1 cellular context compared by ENCODE assay signal in the genomic region with DNA sequence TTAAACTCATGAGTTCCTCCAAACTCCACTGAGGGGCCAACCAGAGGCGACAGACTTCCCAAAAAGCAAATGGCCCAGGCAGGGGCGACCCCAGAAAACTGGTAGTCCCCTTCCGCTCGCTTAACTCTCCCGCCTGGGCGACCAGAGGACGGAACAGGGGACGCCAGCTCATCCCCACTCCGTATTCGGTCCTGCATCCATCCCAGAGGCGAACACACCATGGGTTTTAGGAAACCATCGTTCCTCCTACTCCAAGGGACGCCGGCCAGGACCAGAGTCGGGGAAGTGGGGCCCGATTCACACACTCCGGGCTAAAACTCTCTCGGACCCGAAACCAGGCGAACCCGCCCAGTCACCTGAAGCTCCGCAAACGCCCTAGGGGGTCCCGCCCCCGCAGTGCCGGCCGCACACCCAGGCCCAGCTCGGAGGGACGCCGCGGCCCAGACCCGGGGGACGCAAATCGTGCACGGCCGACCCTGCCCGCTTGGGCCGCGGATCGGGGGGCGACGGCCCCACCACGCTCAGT.
TF ChIP-seq lines count a peak whose summit lies in the region.

No MANE protein-coding gene starts in this region.

TF ChIP-seq in GM23338, 12 proteins besides CTCF, POLR2A, EP300 and RAD21 (continued from another document):
- TF ChIP-seq, protein P1, sequence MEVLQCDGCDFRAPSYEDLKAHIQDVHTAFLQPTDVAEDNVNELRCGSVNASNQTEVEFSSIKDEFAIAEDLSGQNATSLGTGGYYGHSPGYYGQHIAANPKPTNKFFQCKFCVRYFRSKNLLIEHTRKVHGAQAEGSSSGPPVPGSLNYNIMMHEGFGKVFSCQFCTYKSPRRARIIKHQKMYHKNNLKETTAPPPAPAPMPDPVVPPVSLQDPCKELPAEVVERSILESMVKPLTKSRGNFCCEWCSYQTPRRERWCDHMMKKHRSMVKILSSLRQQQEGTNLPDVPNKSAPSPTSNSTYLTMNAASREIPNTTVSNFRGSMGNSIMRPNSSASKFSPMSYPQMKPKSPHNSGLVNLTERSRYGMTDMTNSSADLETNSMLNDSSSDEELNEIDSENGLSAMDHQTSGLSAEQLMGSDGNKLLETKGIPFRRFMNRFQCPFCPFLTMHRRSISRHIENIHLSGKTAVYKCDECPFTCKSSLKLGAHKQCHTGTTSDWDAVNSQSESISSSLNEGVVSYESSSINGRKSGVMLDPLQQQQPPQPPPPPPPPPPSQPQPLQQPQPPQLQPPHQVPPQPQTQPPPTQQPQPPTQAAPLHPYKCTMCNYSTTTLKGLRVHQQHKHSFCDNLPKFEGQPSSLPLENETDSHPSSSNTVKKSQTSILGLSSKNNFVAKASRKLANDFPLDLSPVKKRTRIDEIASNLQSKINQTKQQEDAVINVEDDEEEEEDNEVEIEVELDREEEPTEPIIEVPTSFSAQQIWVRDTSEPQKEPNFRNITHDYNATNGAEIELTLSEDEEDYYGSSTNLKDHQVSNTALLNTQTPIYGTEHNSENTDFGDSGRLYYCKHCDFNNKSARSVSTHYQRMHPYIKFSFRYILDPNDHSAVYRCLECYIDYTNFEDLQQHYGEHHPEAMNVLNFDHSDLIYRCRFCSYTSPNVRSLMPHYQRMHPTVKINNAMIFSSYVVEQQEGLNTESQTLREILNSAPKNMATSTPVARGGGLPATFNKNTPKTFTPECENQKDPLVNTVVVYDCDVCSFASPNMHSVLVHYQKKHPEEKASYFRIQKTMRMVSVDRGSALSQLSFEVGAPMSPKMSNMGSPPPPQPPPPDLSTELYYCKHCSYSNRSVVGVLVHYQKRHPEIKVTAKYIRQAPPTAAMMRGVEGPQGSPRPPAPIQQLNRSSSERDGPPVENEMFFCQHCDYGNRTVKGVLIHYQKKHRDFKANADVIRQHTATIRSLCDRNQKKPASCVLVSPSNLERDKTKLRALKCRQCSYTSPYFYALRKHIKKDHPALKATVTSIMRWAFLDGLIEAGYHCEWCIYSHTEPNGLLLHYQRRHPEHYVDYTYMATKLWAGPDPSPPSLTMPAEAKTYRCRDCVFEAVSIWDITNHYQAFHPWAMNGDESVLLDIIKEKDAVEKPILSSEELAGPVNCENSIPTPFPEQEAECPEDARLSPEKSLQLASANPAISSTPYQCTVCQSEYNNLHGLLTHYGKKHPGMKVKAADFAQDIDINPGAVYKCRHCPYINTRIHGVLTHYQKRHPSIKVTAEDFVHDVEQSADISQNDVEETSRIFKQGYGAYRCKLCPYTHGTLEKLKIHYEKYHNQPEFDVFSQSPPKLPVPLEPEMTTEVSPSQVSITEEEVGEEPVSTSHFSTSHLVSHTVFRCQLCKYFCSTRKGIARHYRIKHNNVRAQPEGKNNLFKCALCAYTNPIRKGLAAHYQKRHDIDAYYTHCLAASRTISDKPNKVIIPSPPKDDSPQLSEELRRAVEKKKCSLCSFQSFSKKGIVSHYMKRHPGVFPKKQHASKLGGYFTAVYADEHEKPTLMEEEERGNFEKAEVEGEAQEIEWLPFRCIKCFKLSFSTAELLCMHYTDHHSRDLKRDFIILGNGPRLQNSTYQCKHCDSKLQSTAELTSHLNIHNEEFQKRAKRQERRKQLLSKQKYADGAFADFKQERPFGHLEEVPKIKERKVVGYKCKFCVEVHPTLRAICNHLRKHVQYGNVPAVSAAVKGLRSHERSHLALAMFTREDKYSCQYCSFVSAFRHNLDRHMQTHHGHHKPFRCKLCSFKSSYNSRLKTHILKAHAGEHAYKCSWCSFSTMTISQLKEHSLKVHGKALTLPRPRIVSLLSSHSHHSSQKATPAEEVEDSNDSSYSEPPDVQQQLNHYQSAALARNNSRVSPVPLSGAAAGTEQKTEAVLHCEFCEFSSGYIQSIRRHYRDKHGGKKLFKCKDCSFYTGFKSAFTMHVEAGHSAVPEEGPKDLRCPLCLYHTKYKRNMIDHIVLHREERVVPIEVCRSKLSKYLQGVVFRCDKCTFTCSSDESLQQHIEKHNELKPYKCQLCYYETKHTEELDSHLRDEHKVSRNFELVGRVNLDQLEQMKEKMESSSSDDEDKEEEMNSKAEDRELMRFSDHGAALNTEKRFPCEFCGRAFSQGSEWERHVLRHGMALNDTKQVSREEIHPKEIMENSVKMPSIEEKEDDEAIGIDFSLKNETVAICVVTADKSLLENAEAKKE (CRISPR knock-in tag; IDR thresholded peaks at IDR 0.05) = no peak
- TF ChIP-seq STAT1 (IDR thresholded peaks at IDR 0.05; ENCODE audit: unreplicated experiment) (no peak), ZNF331 (CRISPR knock-in tag; IDR thresholded peaks at IDR 0.05; ENCODE audit: low read depth) (no peak)
TF ChIP-seq in GM23338: peak in this region for 0.
